23 cellular contexts compared by ENCODE assay signal in genomic region chr7:125857606-125858005, GRCh38.
"Had no signal": no experiment of that assay in that cellular context is flagged by ENCODE, and none has a peak within 500 bp of the region (broad histone marks: within the 10 kb centered on the region; RNA-seq: fewer than 3 reads in every experiment).

No MANE protein-coding gene starts in this region.

- H3K9me3 ChIP-seq: gastrocnemius medialis, tibial artery, uterus had no signal

- H3K4me1 ChIP-seq: gastrocnemius medialis, tibial artery, uterus had no signal

- H3K4me1 Mint-ChIP-seq: activated B cell treated with CpG ODN at 0.5 μM for 24 hours; activated CD4-positive, alpha-beta memory T cell treated with anti-CD3 and anti-CD28 coated beads, Interleukin-2, amount 10 ng/mL, durations not matched to agents 7 days and 5 days; activated CD8-positive, alpha-beta memory T cell treated with anti-CD3 and anti-CD28 coated beads, Interleukin-2, amount 10 ng/mL, durations not matched to agents 7 days and 5 days; activated naive CD8-positive, alpha-beta T cell treated with anti-CD3 and anti-CD28 coated beads for 36 hours; activated T-helper 17 cell treated with anti-CD3 and anti-CD28 coated beads, Interleukin-2, amount 50 U/mL, for 72 hours; T-cell had no signal

- H3K36me3 Mint-ChIP-seq: activated CD8-positive, alpha-beta memory T cell treated with anti-CD3 and anti-CD28 coated beads, Interleukin-2, amount 10 ng/mL, durations not matched to agents 7 days and 5 days; activated naive CD8-positive, alpha-beta T cell treated with anti-CD3 and anti-CD28 coated beads for 36 hours; T-cell had no signal

- ATAC-seq: activated CD8-positive, alpha-beta memory T cell treated with anti-CD3 and anti-CD28 coated beads, Interleukin-2, amount 10 ng/mL, durations not matched to agents 7 days and 5 days; activated T-helper 17 cell treated with anti-CD3 and anti-CD28 coated beads, Interleukin-2, amount 50 U/mL, for 72 hours; effector memory CD8-positive, alpha-beta T cell; gastrocnemius medialis; left lobe of liver; T-cell had no signal

- H3K27ac ChIP-seq: gastrocnemius medialis, tibial artery, uterus had no signal

- H3K27me3 ChIP-seq: gastrocnemius medialis, tibial artery, uterus had no signal

- H3K4me3 Mint-ChIP-seq: activated B cell treated with CpG ODN at 0.5 μM for 24 hours; activated CD4-positive, alpha-beta memory T cell treated with anti-CD3 and anti-CD28 coated beads, Interleukin-2, amount 10 ng/mL, durations not matched to agents 7 days and 5 days; activated CD8-positive, alpha-beta memory T cell treated with anti-CD3 and anti-CD28 coated beads, Interleukin-2, amount 10 ng/mL, durations not matched to agents 7 days and 5 days; activated naive CD8-positive, alpha-beta T cell treated with anti-CD3 and anti-CD28 coated beads for 36 hours; activated T-helper 17 cell treated with anti-CD3 and anti-CD28 coated beads, Interleukin-2, amount 50 U/mL, for 72 hours; effector memory CD8-positive, alpha-beta T cell; T-cell had no signal

- FAIRE-seq: kidney had no signal

- H3K27ac Mint-ChIP-seq: activated B cell treated with CpG ODN at 0.5 μM for 24 hours; activated CD4-positive, alpha-beta memory T cell treated with anti-CD3 and anti-CD28 coated beads, Interleukin-2, amount 10 ng/mL, durations not matched to agents 7 days and 5 days; activated CD8-positive, alpha-beta memory T cell treated with anti-CD3 and anti-CD28 coated beads, Interleukin-2, amount 10 ng/mL, durations not matched to agents 7 days and 5 days; activated naive CD8-positive, alpha-beta T cell treated with anti-CD3 and anti-CD28 coated beads for 36 hours; activated T-helper 17 cell treated with anti-CD3 and anti-CD28 coated beads, Interleukin-2, amount 50 U/mL, for 72 hours; effector memory CD8-positive, alpha-beta T cell; T-cell had no signal

- H3K4me3 ChIP-seq: gastrocnemius medialis, lung, tibial artery, uterus had no signal

- H3K27me3 Mint-ChIP-seq: activated B cell treated with CpG ODN at 0.5 μM for 24 hours; activated CD4-positive, alpha-beta memory T cell treated with anti-CD3 and anti-CD28 coated beads, Interleukin-2, amount 10 ng/mL, durations not matched to agents 7 days and 5 days; activated CD8-positive, alpha-beta memory T cell treated with anti-CD3 and anti-CD28 coated beads, Interleukin-2, amount 10 ng/mL, durations not matched to agents 7 days and 5 days; activated naive CD8-positive, alpha-beta T cell treated with anti-CD3 and anti-CD28 coated beads for 36 hours; activated T-helper 17 cell treated with anti-CD3 and anti-CD28 coated beads, Interleukin-2, amount 50 U/mL, for 72 hours; effector memory CD8-positive, alpha-beta T cell; T-cell had no signal

- DNase-seq: activated B cell treated with CpG ODN at 0.5 μM for 24 hours; activated CD4-positive, alpha-beta memory T cell treated with anti-CD3 and anti-CD28 coated beads, Interleukin-2, amount 10 ng/mL, durations not matched to agents 7 days and 5 days; activated CD4-positive, alpha-beta T cell treated with anti-CD3 and anti-CD28 coated beads for 4 hours; activated CD8-positive, alpha-beta memory T cell treated with anti-CD3 and anti-CD28 coated beads, Interleukin-2, amount 10 ng/mL, durations not matched to agents 7 days and 5 days; activated naive CD4-positive, alpha-beta T cell; activated naive CD8-positive, alpha-beta T cell treated with anti-CD3 and anti-CD28 coated beads for 36 hours; amygdala; effector memory CD8-positive, alpha-beta T cell; gastrocnemius medialis; head of caudate nucleus; kidney; midbrain; retina; stimulated activated CD4-positive, alpha-beta T cell treated with anti-CD3 and anti-CD28 coated beads, Interleukin-12 subunit alpha, Interleukin-12 subunit beta, amount 100 ng/mL, for 4 hours; stimulated activated CD4-positive, alpha-beta T cell treated with anti-CD3 and anti-CD28 coated beads, Interleukin-1b, Interleukin-23, amount 100 ng/mL, for 48 hours; stimulated activated CD8-positive, alpha-beta memory T cell treated with anti-CD3 and anti-CD28 coated beads, Interleukin-4, amount 100 ng/mL, for 48 hours; stimulated activated naive CD4-positive, alpha-beta T cell; T-cell; tibial artery; uterus had no signal

- H3K36me3 ChIP-seq: gastrocnemius medialis, tibial artery, uterus had no signal
